ENCODE assay signal across 1 cellular context in the genomic region with DNA sequence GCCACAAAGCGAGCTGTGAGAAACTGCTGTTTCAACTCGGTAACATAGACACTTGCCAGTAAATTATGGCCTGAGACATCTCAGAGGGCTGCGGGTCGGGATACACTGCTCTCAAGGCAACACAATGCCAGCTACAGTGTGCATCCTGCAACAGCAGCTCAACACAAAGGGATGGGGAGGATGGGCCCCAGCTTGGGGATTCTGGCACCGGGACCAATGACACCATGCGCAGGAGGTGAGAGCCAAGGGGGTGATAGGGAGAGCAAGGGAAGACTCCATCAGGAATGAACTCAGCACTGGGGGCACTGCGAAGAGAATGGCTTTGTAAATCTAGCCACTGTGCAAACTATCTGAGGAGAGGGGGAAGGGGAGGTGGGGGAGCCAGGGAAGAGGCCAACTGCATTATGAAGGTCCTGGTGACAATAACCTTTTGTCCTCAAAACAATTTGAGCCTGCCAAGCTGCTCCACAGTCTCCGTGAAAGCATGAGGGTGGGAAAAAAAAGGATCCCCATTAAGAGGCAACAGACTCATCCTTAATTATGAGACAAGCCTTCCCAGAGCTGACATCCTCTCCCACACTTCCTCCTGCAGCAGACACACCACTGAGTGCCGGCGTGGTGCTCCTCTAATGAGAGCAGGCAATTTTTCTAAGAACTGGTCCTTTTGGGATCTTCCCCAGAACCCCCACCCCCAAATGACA.
TF ChIP-seq lines count a peak whose summit lies in the region.

No MANE protein-coding gene starts in this region.

TF ChIP-seq in IMR-90, 13 proteins besides CTCF, POLR2A, EP300 and RAD21 (continued from another document):
- TF ChIP-seq, protein P1, sequence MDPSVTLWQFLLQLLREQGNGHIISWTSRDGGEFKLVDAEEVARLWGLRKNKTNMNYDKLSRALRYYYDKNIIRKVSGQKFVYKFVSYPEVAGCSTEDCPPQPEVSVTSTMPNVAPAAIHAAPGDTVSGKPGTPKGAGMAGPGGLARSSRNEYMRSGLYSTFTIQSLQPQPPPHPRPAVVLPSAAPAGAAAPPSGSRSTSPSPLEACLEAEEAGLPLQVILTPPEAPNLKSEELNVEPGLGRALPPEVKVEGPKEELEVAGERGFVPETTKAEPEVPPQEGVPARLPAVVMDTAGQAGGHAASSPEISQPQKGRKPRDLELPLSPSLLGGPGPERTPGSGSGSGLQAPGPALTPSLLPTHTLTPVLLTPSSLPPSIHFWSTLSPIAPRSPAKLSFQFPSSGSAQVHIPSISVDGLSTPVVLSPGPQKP (IDR thresholded peaks at IDR 0.05; ENCODE audit: borderline replicate concordance, low read depth, low read length): no peak
